1 cellular context compared by ENCODE assay signal in the genomic region with DNA sequence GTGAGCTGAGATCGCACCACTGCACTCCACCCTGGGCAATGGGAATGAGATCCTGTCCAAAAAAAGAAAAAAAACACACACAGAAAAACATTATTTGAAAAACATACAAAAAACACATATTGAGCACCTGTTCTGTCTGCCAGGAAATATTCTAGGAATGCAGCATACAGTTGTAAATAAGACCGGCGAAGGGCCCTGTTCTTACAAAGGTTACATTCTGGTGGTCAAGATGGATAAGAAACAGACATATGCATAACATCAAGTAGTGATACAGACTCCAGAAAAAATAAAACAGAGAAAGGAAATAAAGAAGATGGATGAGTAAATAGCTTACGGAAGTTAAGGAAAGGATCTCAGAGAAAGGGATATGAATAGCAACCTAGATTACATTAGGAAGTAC.
TF ChIP-seq lines count a peak whose summit lies in the region.

No MANE protein-coding gene starts in this region.

TF ChIP-seq in GM23338, 12 proteins besides CTCF, POLR2A, EP300 and RAD21:
- TF ChIP-seq ZNF331 (CRISPR knock-in tag; IDR thresholded peaks at IDR 0.05; ENCODE audit: low read depth): no peak
- TF ChIP-seq, protein P1, sequence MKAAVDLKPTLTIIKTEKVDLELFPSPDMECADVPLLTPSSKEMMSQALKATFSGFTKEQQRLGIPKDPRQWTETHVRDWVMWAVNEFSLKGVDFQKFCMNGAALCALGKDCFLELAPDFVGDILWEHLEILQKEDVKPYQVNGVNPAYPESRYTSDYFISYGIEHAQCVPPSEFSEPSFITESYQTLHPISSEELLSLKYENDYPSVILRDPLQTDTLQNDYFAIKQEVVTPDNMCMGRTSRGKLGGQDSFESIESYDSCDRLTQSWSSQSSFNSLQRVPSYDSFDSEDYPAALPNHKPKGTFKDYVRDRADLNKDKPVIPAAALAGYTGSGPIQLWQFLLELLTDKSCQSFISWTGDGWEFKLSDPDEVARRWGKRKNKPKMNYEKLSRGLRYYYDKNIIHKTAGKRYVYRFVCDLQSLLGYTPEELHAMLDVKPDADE (IDR thresholded peaks at IDR 0.05): no peak
- TF ChIP-seq EZH2phosphoT487 (IDR thresholded peaks at IDR 0.05; ENCODE audit: unreplicated experiment): no peak
- TF ChIP-seq POLR2AphosphoS5 (IDR thresholded peaks at IDR 0.05; ENCODE audit: low read depth): no peak
- TF ChIP-seq STAT1 (IDR thresholded peaks at IDR 0.05; ENCODE audit: unreplicated experiment): no peak
- TF ChIP-seq CREB1 (CRISPR knock-in tag; IDR thresholded peaks at IDR 0.05; ENCODE audit: low read depth): no peak
- TF ChIP-seq NANOG (IDR thresholded peaks at IDR 0.05; ENCODE audit: borderline replicate concordance): no peak
- no peak for TF ChIP-seq ZNF114 (CRISPR knock-in tag; IDR thresholded peaks at IDR 0.05)
- TF ChIP-seq JUNB (IDR thresholded peaks at IDR 0.05; ENCODE audit: unreplicated experiment): no peak
- TF ChIP-seq, protein P2, sequence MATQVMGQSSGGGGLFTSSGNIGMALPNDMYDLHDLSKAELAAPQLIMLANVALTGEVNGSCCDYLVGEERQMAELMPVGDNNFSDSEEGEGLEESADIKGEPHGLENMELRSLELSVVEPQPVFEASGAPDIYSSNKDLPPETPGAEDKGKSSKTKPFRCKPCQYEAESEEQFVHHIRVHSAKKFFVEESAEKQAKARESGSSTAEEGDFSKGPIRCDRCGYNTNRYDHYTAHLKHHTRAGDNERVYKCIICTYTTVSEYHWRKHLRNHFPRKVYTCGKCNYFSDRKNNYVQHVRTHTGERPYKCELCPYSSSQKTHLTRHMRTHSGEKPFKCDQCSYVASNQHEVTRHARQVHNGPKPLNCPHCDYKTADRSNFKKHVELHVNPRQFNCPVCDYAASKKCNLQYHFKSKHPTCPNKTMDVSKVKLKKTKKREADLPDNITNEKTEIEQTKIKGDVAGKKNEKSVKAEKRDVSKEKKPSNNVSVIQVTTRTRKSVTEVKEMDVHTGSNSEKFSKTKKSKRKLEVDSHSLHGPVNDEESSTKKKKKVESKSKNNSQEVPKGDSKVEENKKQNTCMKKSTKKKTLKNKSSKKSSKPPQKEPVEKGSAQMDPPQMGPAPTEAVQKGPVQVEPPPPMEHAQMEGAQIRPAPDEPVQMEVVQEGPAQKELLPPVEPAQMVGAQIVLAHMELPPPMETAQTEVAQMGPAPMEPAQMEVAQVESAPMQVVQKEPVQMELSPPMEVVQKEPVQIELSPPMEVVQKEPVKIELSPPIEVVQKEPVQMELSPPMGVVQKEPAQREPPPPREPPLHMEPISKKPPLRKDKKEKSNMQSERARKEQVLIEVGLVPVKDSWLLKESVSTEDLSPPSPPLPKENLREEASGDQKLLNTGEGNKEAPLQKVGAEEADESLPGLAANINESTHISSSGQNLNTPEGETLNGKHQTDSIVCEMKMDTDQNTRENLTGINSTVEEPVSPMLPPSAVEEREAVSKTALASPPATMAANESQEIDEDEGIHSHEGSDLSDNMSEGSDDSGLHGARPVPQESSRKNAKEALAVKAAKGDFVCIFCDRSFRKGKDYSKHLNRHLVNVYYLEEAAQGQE (IDR thresholded peaks at IDR 0.05; ENCODE audit: unreplicated experiment): no peak
